15 cellular contexts compared by ENCODE assay signal in genomic region chr11:94597896-94598295, GRCh38. TPM values are rescaled to one million over a fixed set of nuclear protein-coding genes. Genes with fewer than 3 reads are reported as not detected.
DNase-seq lines count a peak whose midpoint lies in the region; ATAC-seq and TF ChIP-seq lines count a peak whose summit lies in the region.
"Had no signal": no experiment of that assay in that cellular context is flagged by ENCODE, and none has a peak within 500 bp of the region (broad histone marks: within the 10 kb centered on the region; RNA-seq: fewer than 3 reads in every experiment).

No MANE protein-coding gene starts in this region.

- POLR2A ChIA-PET in SK-N-SH (lab: Yijun Ruan, JAX) = no interaction called here

- TF ChIP-seq CTCF in SK-N-SH (IDR thresholded peaks at IDR 0.05) = peak; percentile 9; the same call in 1 of the 2 replicates
- peak; percentile 70 for TF ChIP-seq CTCF in OCI-LY3 (IDR thresholded peaks at IDR 0.05; ENCODE audit: low read depth, low read length)
- peak in 1 of 2 donors; percentile 7 for TF ChIP-seq CTCF in fibroblast of lung (conservative IDR thresholded peaks at IDR 0.05 in 1 of 2, IDR thresholded peaks at IDR 0.05 in 1 of 2; ENCODE audit: low read depth in 1 of 2, low read length in 2 of 2)
- peak; percentile 19 to 20 for TF ChIP-seq CTCF in tibial artery (IDR thresholded peaks at IDR 0.05)
- TF ChIP-seq CTCF in lower lobe of right lung (IDR thresholded peaks at IDR 0.05) = no peak

- H3K27me3 ChIP-seq in SK-N-SH (ENCODE audit: insufficient read depth) (no peaks in the 10 kb centered on the region), OCI-LY3 (ENCODE audit: low read depth, low read length) (no peaks in the 10 kb centered on the region), fibroblast of lung (ENCODE audit: control insufficient read depth, insufficient read depth, low read length) (no peaks in the 10 kb centered on the region), tibial artery (no peaks in the 10 kb centered on the region), lower lobe of right lung (ENCODE audit: low read depth) (no peaks in the 10 kb centered on the region)

- no peaks in the 10 kb centered on the region for H4K20me1 ChIP-seq in SK-N-SH (ENCODE audit: insufficient read depth)
- no peaks in the 10 kb centered on the region for H4K20me1 ChIP-seq in OCI-LY3 (ENCODE audit: insufficient read depth, low read length)
- no peaks in the 10 kb centered on the region for H4K20me1 ChIP-seq in fibroblast of lung (ENCODE audit: control insufficient read depth, extremely low read depth, insufficient read depth, low read length)

- 98% methylated on average over 2 of the region's 2 CpGs for WGBS in SK-N-SH (ENCODE audit: low lambda C conversion rate)

- TF ChIP-seq RAD21 in SK-N-SH (IDR thresholded peaks at IDR 0.05; ENCODE audit: low read length) = peak; percentile 35

- H3K4me2 ChIP-seq in SK-N-SH (no peak overlapping the region), OCI-LY3 (ENCODE audit: low read length) (no peak overlapping the region), fibroblast of lung (ENCODE audit: extremely low read depth, insufficient read depth, low read length) (no peak overlapping the region)

- H3K9me3 ChIP-seq in SK-N-SH = no peaks in the 10 kb centered on the region
- H3K9me3 ChIP-seq in OCI-LY3 (ENCODE audit: insufficient read depth, low read length) = no peaks in the 10 kb centered on the region
- H3K9me3 ChIP-seq in fibroblast of lung (ENCODE audit: control insufficient read depth, insufficient read depth, low read depth, low read length) = no peaks in the 10 kb centered on the region
- H3K9me3 ChIP-seq in tibial artery = no peaks in the 10 kb centered on the region
- H3K9me3 ChIP-seq in lower lobe of right lung = no peaks in the 10 kb centered on the region
- H3K9me3 ChIP-seq: left ventricle myocardium inferior had no signal

- H3K9me2 ChIP-seq in SK-N-SH = no peaks in the 10 kb centered on the region

- H3K27ac ChIP-seq in SK-N-SH (ENCODE audit: low read depth in 2 of 2, low read length in 1 of 2) (no peak overlapping the region), OCI-LY3 (ENCODE audit: low read length) (no peak overlapping the region), fibroblast of lung (ENCODE audit: insufficient read depth, low read length) (no peak overlapping the region), tibial artery (no peak overlapping the region), lower lobe of right lung (no peak overlapping the region)
- H3K27ac ChIP-seq: left ventricle myocardium inferior, parathyroid adenoma had no signal

- H3K4me3 ChIP-seq in SK-N-SH (ENCODE audit: low read depth in 2 of 2, low read length in 1 of 2) (no peak overlapping the region), OCI-LY3 (ENCODE audit: low read length) (no peak overlapping the region), fibroblast of lung (replicated peaks in 1 of 4; ENCODE audit: control extremely low read depth in 1 of 4, insufficient read depth in 1 of 4, low read depth in 3 of 4, low read length in 4 of 4) (no peak overlapping the region), tibial artery (no peak overlapping the region), lower lobe of right lung (no peak overlapping the region)
- H3K4me3 ChIP-seq: left ventricle myocardium inferior had no signal

- CTCF ChIA-PET in SK-N-SH (lab: Yijun Ruan, JAX) = interaction anchor here (2.6 kb wide), 1 partner anchor 25 kb away, joined by 16 read pairs; no protein-coding TSS in a partner anchor

- H3F3A ChIP-seq in SK-N-SH (replicated peaks; ENCODE audit: insufficient read depth) = no peaks in the 10 kb centered on the region

- H3K9ac ChIP-seq in SK-N-SH = no peak overlapping the region
- H3K9ac ChIP-seq in OCI-LY3 (ENCODE audit: low read length) = no peak overlapping the region
- no peak overlapping the region for H3K9ac ChIP-seq in fibroblast of lung (ENCODE audit: insufficient read depth, low read length)
- H3K9ac ChIP-seq: parathyroid adenoma had no signal

- H2AFZ ChIP-seq in SK-N-SH (ENCODE audit: low read depth) (no peak overlapping the region), OCI-LY3 (ENCODE audit: low read depth, low read length) (no peak overlapping the region), fibroblast of lung (ENCODE audit: low read length) (no peak overlapping the region)
- H2AFZ ChIP-seq: parathyroid adenoma had no signal

- H3K79me2 ChIP-seq in SK-N-SH (ENCODE audit: insufficient read depth) = no peaks in the 10 kb centered on the region
- H3K79me2 ChIP-seq in OCI-LY3 (ENCODE audit: low read length) = no peaks in the 10 kb centered on the region
- H3K79me2 ChIP-seq in fibroblast of lung (ENCODE audit: control insufficient read depth, insufficient read depth, low read length) = no peaks in the 10 kb centered on the region
- H3K79me2 ChIP-seq: parathyroid adenoma had no signal

- intact Hi-C loops in tibial artery (cut with DNase I; ENCODE audit: low total_unique reads) = no loop called here
- intact Hi-C loops in lower lobe of right lung (cut with DNase I) = no loop called here

- ATAC-seq in SK-N-SH treated with all-trans-retinoic acid at 6 μM for 48 hours (no peak), lower lobe of right lung (no peak), GM18861 (IDR thresholded peaks at IDR 0.05; ENCODE audit: unreplicated experiment) (no peak)

- H3K4me1 ChIP-seq in SK-N-SH (ENCODE audit: control insufficient read depth in 1 of 2, insufficient read depth in 2 of 2, low read depth in 1 of 2, low read length in 1 of 2) (no peaks in the 10 kb centered on the region), OCI-LY3 (ENCODE audit: low read length) (peaks cover 19% of the 10 kb centered on the region), fibroblast of lung (ENCODE audit: control insufficient read depth, extremely low read depth, insufficient read depth, low read length) (no peaks in the 10 kb centered on the region), tibial artery (no peaks in the 10 kb centered on the region), lower lobe of right lung (peaks cover 7% of the 10 kb centered on the region)
- H3K4me1 ChIP-seq: parathyroid adenoma had no signal

- H3K36me3 ChIP-seq in SK-N-SH (replicated peaks in 1 of 2; ENCODE audit: control insufficient read depth in 1 of 2, insufficient read depth in 2 of 2, low read length in 1 of 2) (no peaks in the 10 kb centered on the region), OCI-LY3 (replicated peaks; ENCODE audit: low read depth, low read length) (no peaks in the 10 kb centered on the region), fibroblast of lung (ENCODE audit: control insufficient read depth, insufficient read depth, low read length) (no peaks in the 10 kb centered on the region), tibial artery (peaks cover 10 to 49% (median 33%) of the 10 kb centered on the region in 3 donors), lower lobe of right lung (peaks cover 7% of the 10 kb centered on the region)

- TF ChIP-seq EP300 in SK-N-SH (IDR thresholded peaks at IDR 0.05; ENCODE audit: borderline replicate concordance in 1 of 2, low read depth in 1 of 2, low read length in 1 of 2) = no peak

- DNase-seq in SK-N-SH (no peak), fibroblast of lung (ENCODE audit: low read depth in 2 of 2) (peak; percentile 4 to 31), tibial artery (no peak), lower lobe of right lung (no peak), GM03348 (ENCODE audit: low spot score) (no peak)
- DNase-seq: activated CD8-positive, alpha-beta memory T cell treated with anti-CD3 and anti-CD28 coated beads, Interleukin-2, amount 50 U/mL, for 48 hours; AML-193; left ventricle myocardium inferior; NCI-H2107; stimulated activated CD4-positive, alpha-beta T cell treated with anti-CD3 and anti-CD28 coated beads, Interleukin-4, amount 100 ng/mL, for 4 hours; SW 1271 had no signal

TF ChIP-seq in SK-N-SH, 30 proteins besides CTCF, POLR2A, EP300 and RAD21 (continues in another document):
- TF ChIP-seq CHD2 (IDR thresholded peaks at IDR 0.05; ENCODE audit: low read length, partially characterized antibody) (no peak), NRF1 (IDR thresholded peaks at IDR 0.05; ENCODE audit: low read depth, low read length) (no peak), SMC3 (IDR thresholded peaks at IDR 0.05; ENCODE audit: low read depth, low read length) (no peak), FOXM1 (IDR thresholded peaks at IDR 0.05; ENCODE audit: low read depth) (no peak), SIN3A (IDR thresholded peaks at IDR 0.05; ENCODE audit: borderline replicate concordance, low read depth, low read length) (no peak), MXI1 (IDR thresholded peaks at IDR 0.05; ENCODE audit: low read depth, low read length) (no peak)

TF ChIP-seq in SK-N-SH treated with all-trans-retinoic acid at 6 μM for 48 hours, 23 proteins besides CTCF, POLR2A, EP300 and RAD21 (continues in another document):
- no peak for TF ChIP-seq ARNTL (CRISPR knock-in tag; IDR thresholded peaks at IDR 0.05; ENCODE audit: borderline replicate concordance, low read depth)
- no peak for TF ChIP-seq ZNF8 (CRISPR knock-in tag; IDR thresholded peaks at IDR 0.05)
- TF ChIP-seq PATZ1 (CRISPR knock-in tag; IDR thresholded peaks at IDR 0.05; ENCODE audit: borderline replicate concordance) = no peak

RNA-seq across cellular contexts. Expression of gene PIWIL4, which starts 30.7 kb away (rescaled TPM):
- polyA plus RNA-seq in SK-N-SH (2012; rRNA removed) (1.7 and 2.0 TPM in 2 replicates), fibroblast of lung (0.76 and 1.2 TPM in 2 replicates)
- 1.6 TPM in 2 replicates for polyA plus RNA-seq in SK-N-SH (2012; cell fraction: cytosol; rRNA removed)
- 5.2 and 10.0 TPM in 2 replicates for polyA plus RNA-seq in SK-N-SH (2012; cell fraction: nucleus; rRNA removed)
- total RNA-seq in fibroblast of lung (3.3 and 3.6 TPM in 2 replicates), lower lobe of right lung (1.9 TPM)
- 0.24 and 0.71 TPM in 2 replicates for polyA plus RNA-seq in fibroblast of lung (2012)
- not detected in 2 replicates for polyA minus RNA-seq in fibroblast of lung (ENCODE audit: low replicate concordance)

RNA-seq across cellular contexts. Expression of gene FUT4, which starts 54.2 kb away (rescaled TPM):
- 1.8 and 1.9 TPM in 2 replicates for polyA plus RNA-seq in SK-N-SH (2012; rRNA removed)
- polyA plus RNA-seq in SK-N-SH (2012; cell fraction: cytosol; rRNA removed) = 1.7 and 1.9 TPM in 2 replicates
- 1.5 and 1.9 TPM in 2 replicates for polyA plus RNA-seq in SK-N-SH (2012; cell fraction: nucleus; rRNA removed)
- 5.1 and 5.4 TPM in 2 replicates for total RNA-seq in fibroblast of lung
- polyA plus RNA-seq in fibroblast of lung = 2.7 and 2.8 TPM in 2 replicates
- polyA plus RNA-seq in fibroblast of lung (2012) = 2.5 and 2.7 TPM in 2 replicates
- polyA minus RNA-seq in fibroblast of lung (ENCODE audit: low replicate concordance) = 0.75 and 0.93 TPM in 2 replicates
- total RNA-seq in lower lobe of right lung = 7.1 TPM

Comparison
In these comparisons a context has a peak if more than half of its experiments do, and no peak if none do; other contexts are left out.
1. DNase-seq: peak in fibroblast of lung (2 of 2); none in SK-N-SH (single experiment), tibial artery (0 of 2), lower lobe of right lung (single experiment) and GM03348 (single experiment).